ENCODE assay signal across 2 cellular contexts in genomic region chr16:54068212-54068611, GRCh38.
TF ChIP-seq lines count a peak whose summit lies in the region.

No MANE protein-coding gene starts in this region.

TF ChIP-seq in HepG2, 621 proteins besides CTCF, POLR2A, EP300 and RAD21 (continued from another document):
- TF ChIP-seq ARID5B (CRISPR knock-in tag; IDR thresholded peaks at IDR 0.05) (peak; percentile 35; the same call in 1 of the 2 replicates), ZEB1 (IDR thresholded peaks at IDR 0.05; ENCODE audit: insufficient replicate concordance, low read depth) (peak; percentile 43), SOX13 (IDR thresholded peaks at IDR 0.05) (0 out of 2 replicates have a peak, but pooled peaks have one; percentile 12), SOX13 (CRISPR knock-in tag; conservative IDR thresholded peaks at IDR 0.05 in 1 of 2, IDR thresholded peaks at IDR 0.05 in 1 of 2) (peak in 1 of 2 experiments; percentile 74; a peak in 2 of 4 replicates), CBX5 (CRISPR knock-in tag; IDR thresholded peaks at IDR 0.05; ENCODE audit: borderline replicate concordance) (no peak), ZNF143 (CRISPR knock-in tag; IDR thresholded peaks at IDR 0.05) (no peak), SIN3A (IDR thresholded peaks at IDR 0.05; ENCODE audit: borderline replicate concordance, low read depth, low read length) (no peak)

TF ChIP-seq in WTC11, 78 proteins besides CTCF, POLR2A, EP300 and RAD21 (continued from another document):
- TF ChIP-seq ZNF671 (CRISPR knock-in tag; IDR thresholded peaks at IDR 0.05): no peak
- no peak for TF ChIP-seq TCF7 (CRISPR knock-in tag; IDR thresholded peaks at IDR 0.05; ENCODE audit: low read depth)
- TF ChIP-seq ZNF423 (CRISPR knock-in tag; IDR thresholded peaks at IDR 0.05): no peak
- no peak for TF ChIP-seq CDX4 (CRISPR knock-in tag; IDR thresholded peaks at IDR 0.05; ENCODE audit: borderline replicate concordance)
- no peak for TF ChIP-seq MAX (CRISPR knock-in tag; IDR thresholded peaks at IDR 0.05)
- no peak for TF ChIP-seq AR (CRISPR knock-in tag; IDR thresholded peaks at IDR 0.05)
- TF ChIP-seq NR2C2 (CRISPR knock-in tag; IDR thresholded peaks at IDR 0.05): no peak
- TF ChIP-seq NFYB (CRISPR knock-in tag; conservative IDR thresholded peaks at IDR 0.05; ENCODE audit: low read depth): no peak
- no peak for TF ChIP-seq ELF4 (CRISPR knock-in tag; IDR thresholded peaks at IDR 0.05; ENCODE audit: low read depth)
- no peak for TF ChIP-seq GTF2I (CRISPR knock-in tag; conservative IDR thresholded peaks at IDR 0.05)
- TF ChIP-seq ZNF317 (CRISPR knock-in tag; IDR thresholded peaks at IDR 0.05; ENCODE audit: borderline replicate concordance, low read depth): no peak
- no peak for TF ChIP-seq JUN (CRISPR knock-in tag; IDR thresholded peaks at IDR 0.05)
- no peak for TF ChIP-seq TP53 (CRISPR knock-in tag; IDR thresholded peaks at IDR 0.05)
- TF ChIP-seq EMX1 (CRISPR knock-in tag; IDR thresholded peaks at IDR 0.05): no peak
- no peak for TF ChIP-seq ZNF416 (CRISPR knock-in tag; IDR thresholded peaks at IDR 0.05)
- TF ChIP-seq USF2 (CRISPR knock-in tag; IDR thresholded peaks at IDR 0.05): no peak
